Comparison of ENCODE assay signal across 1 cellular context in genomic region chr13:49464621-49465325, GRCh38.
TF ChIP-seq lines count a peak whose summit lies in the region.

No MANE protein-coding gene starts in this region.

TF ChIP-seq in HepG2, 621 proteins besides CTCF, POLR2A, EP300 and RAD21 (continues in another document):
- TF ChIP-seq ZNF207 (IDR thresholded peaks at IDR 0.05; ENCODE audit: borderline replicate concordance) (no peak), NFATC3 (CRISPR knock-in tag; IDR thresholded peaks at IDR 0.05) (no peak), HNRNPUL1 (IDR thresholded peaks at IDR 0.05; ENCODE audit: low read depth, low read length) (no peak), ZFP1 (CRISPR knock-in tag; IDR thresholded peaks at IDR 0.05) (no peak), FLYWCH1 (CRISPR knock-in tag; IDR thresholded peaks at IDR 0.05) (no peak), ZBTB43 (CRISPR knock-in tag; conservative IDR thresholded peaks at IDR 0.05) (no peak), MBNL3 (CRISPR knock-in tag; conservative IDR thresholded peaks at IDR 0.05) (no peak), REXO4 (CRISPR knock-in tag; IDR thresholded peaks at IDR 0.05; ENCODE audit: borderline replicate concordance) (no peak), JUNB (CRISPR knock-in tag; IDR thresholded peaks at IDR 0.05; ENCODE audit: borderline replicate concordance) (no peak), FOSL1 (CRISPR knock-in tag; IDR thresholded peaks at IDR 0.05; ENCODE audit: borderline replicate concordance) (no peak), KLF15 (CRISPR knock-in tag; IDR thresholded peaks at IDR 0.05; ENCODE audit: borderline replicate concordance) (no peak), RAD51 (IDR thresholded peaks at IDR 0.05; ENCODE audit: borderline replicate concordance) (no peak), ZNF33B (CRISPR knock-in tag; IDR thresholded peaks at IDR 0.05) (no peak), RFX5 (IDR thresholded peaks at IDR 0.05; ENCODE audit: low read depth, low read length) (no peak), ZFP36L1 (CRISPR knock-in tag; IDR thresholded peaks at IDR 0.05) (peak; percentile 42; the same call in 1 of the 2 replicates), FOXM1 (CRISPR knock-in tag; IDR thresholded peaks at IDR 0.05) (no peak), THYN1 (CRISPR knock-in tag; IDR thresholded peaks at IDR 0.05; ENCODE audit: borderline replicate concordance, low read depth) (no peak), HOXA3 (CRISPR knock-in tag; IDR thresholded peaks at IDR 0.05) (no peak), THAP8 (CRISPR knock-in tag; IDR thresholded peaks at IDR 0.05; ENCODE audit: borderline replicate concordance) (no peak), ARNT (IDR thresholded peaks at IDR 0.05) (no peak), ZBTB26 (CRISPR knock-in tag; IDR thresholded peaks at IDR 0.05; ENCODE audit: borderline replicate concordance) (no peak), NR3C1 (CRISPR knock-in tag; IDR thresholded peaks at IDR 0.05) (no peak), CHD2 (IDR thresholded peaks at IDR 0.05; ENCODE audit: low read depth, low read length) (no peak), SMAD1 (CRISPR knock-in tag; IDR thresholded peaks at IDR 0.05; ENCODE audit: borderline replicate concordance, low read depth) (no peak), ZHX1 (CRISPR knock-in tag; IDR thresholded peaks at IDR 0.05; ENCODE audit: low read depth) (no peak), ZNF121 (CRISPR knock-in tag; IDR thresholded peaks at IDR 0.05) (peak; percentile 74), MTF1 (CRISPR knock-in tag; IDR thresholded peaks at IDR 0.05) (no peak), ZKSCAN5 (CRISPR knock-in tag; IDR thresholded peaks at IDR 0.05) (no peak), HNRNPH1 (optimal IDR thresholded peaks at IDR 0.05; ENCODE audit: low read depth, low read length) (no peak), ZNF430 (CRISPR knock-in tag; IDR thresholded peaks at IDR 0.05) (no peak), SYNCRIP (IDR thresholded peaks at IDR 0.05; ENCODE audit: insufficient read depth, low read depth, low read length) (no peak), ZMYM3 (CRISPR knock-in tag; IDR thresholded peaks at IDR 0.05) (peak; percentile 52; the same call in 1 of the 2 replicates), EED (CRISPR knock-in tag; IDR thresholded peaks at IDR 0.05) (no peak), ZNF367 (CRISPR knock-in tag; IDR thresholded peaks at IDR 0.05; ENCODE audit: borderline replicate concordance) (no peak), ZNF609 (CRISPR knock-in tag; IDR thresholded peaks at IDR 0.05; ENCODE audit: borderline replicate concordance) (peak; percentile 78; the same call in 1 of the 2 replicates), ZNF317 (CRISPR knock-in tag; IDR thresholded peaks at IDR 0.05) (no peak), TFDP2 (CRISPR knock-in tag; IDR thresholded peaks at IDR 0.05) (no peak), XBP1 (CRISPR knock-in tag; IDR thresholded peaks at IDR 0.05) (no peak), HMGXB4 (CRISPR knock-in tag; IDR thresholded peaks at IDR 0.05; ENCODE audit: borderline replicate concordance in 1 of 2, low read depth in 1 of 2) (no peak), PAX8 (CRISPR knock-in tag; IDR thresholded peaks at IDR 0.05; ENCODE audit: borderline replicate concordance) (no peak), ZZZ3 (CRISPR knock-in tag; IDR thresholded peaks at IDR 0.05; ENCODE audit: borderline replicate concordance) (no peak), MED13 (CRISPR knock-in tag; IDR thresholded peaks at IDR 0.05) (no peak), ZNF75D (CRISPR knock-in tag; IDR thresholded peaks at IDR 0.05; ENCODE audit: borderline replicate concordance) (no peak), ZNF670 (CRISPR knock-in tag; IDR thresholded peaks at IDR 0.05; ENCODE audit: borderline replicate concordance) (peak; percentile 62; the same call in 1 of the 2 replicates), ZNF782 (CRISPR knock-in tag; IDR thresholded peaks at IDR 0.05; ENCODE audit: borderline replicate concordance) (no peak), ZBTB21 (CRISPR knock-in tag; IDR thresholded peaks at IDR 0.05) (no peak), ZNF709 (CRISPR knock-in tag; IDR thresholded peaks at IDR 0.05) (no peak), HOXA9 (CRISPR knock-in tag; IDR thresholded peaks at IDR 0.05; ENCODE audit: borderline replicate concordance) (no peak), RBM39 (IDR thresholded peaks at IDR 0.05; ENCODE audit: low read depth, low read length, poor library complexity, severe bottlenecking) (no peak), MEIS2 (CRISPR knock-in tag; IDR thresholded peaks at IDR 0.05) (peak; percentile 84), FOXA3 (CRISPR knock-in tag; IDR thresholded peaks at IDR 0.05) (peak; percentile 89), ZMAT3 (CRISPR knock-in tag; conservative IDR thresholded peaks at IDR 0.05) (no peak), JDP2 (CRISPR knock-in tag; IDR thresholded peaks at IDR 0.05; ENCODE audit: borderline replicate concordance) (no peak), SSRP1 (CRISPR knock-in tag; IDR thresholded peaks at IDR 0.05) (no peak), HNF1A (IDR thresholded peaks at IDR 0.05; ENCODE audit: low read depth) (peak; percentile 71), HNF1A (CRISPR knock-in tag; IDR thresholded peaks at IDR 0.05; ENCODE audit: borderline replicate concordance) (peak; percentile 72; the same call in 1 of the 2 replicates), DNMT1 (CRISPR knock-in tag; IDR thresholded peaks at IDR 0.05) (no peak)
